In genomic region chr1:182587666-182588438, GRCh38 we compare ENCODE assay signal across 8 cellular contexts. TPM values are rescaled to one million over a fixed set of nuclear protein-coding genes. Genes with fewer than 3 reads are reported as not detected.
DNase-seq lines count a peak whose midpoint lies in the region; ATAC-seq and TF ChIP-seq lines count a peak whose summit lies in the region.

No MANE protein-coding gene starts in this region.

- no peak overlapping the region for H3K27ac ChIP-seq in thymus (ENCODE audit: low read depth)

- H3K9me3 Mint-ChIP-seq in activated CD8-positive, alpha-beta memory T cell treated with anti-CD3 and anti-CD28 coated beads, Interleukin-2, amount 10 ng/mL, durations not matched to agents 7 days and 5 days (ENCODE audit: low read depth) = no peaks in the 10 kb centered on the region
- no peaks in the 10 kb centered on the region for H3K9me3 Mint-ChIP-seq in activated CD4-positive, alpha-beta memory T cell treated with anti-CD3 and anti-CD28 coated beads for 36 hours

- H3K9me3 ChIP-seq in thymus (ENCODE audit: control insufficient read depth) = no peaks in the 10 kb centered on the region

- H3K4me3 ChIP-seq in kidney epithelial cell (ENCODE audit: low read depth, low read length) (peak overlapping the region; percentile 74), thymus (ENCODE audit: low read length) (peak overlapping the region; percentile 87)

- H3K27me3 Mint-ChIP-seq in activated CD8-positive, alpha-beta memory T cell treated with anti-CD3 and anti-CD28 coated beads, Interleukin-2, amount 10 ng/mL, durations not matched to agents 7 days and 5 days = peaks cover 8% of the 10 kb centered on the region
- no peaks in the 10 kb centered on the region for H3K27me3 Mint-ChIP-seq in activated CD4-positive, alpha-beta memory T cell treated with anti-CD3 and anti-CD28 coated beads for 36 hours

- peak overlapping the region; percentile 89 for H3K4me3 Mint-ChIP-seq in activated CD8-positive, alpha-beta memory T cell treated with anti-CD3 and anti-CD28 coated beads, Interleukin-2, amount 10 ng/mL, durations not matched to agents 7 days and 5 days
- H3K4me3 Mint-ChIP-seq in activated CD4-positive, alpha-beta memory T cell treated with anti-CD3 and anti-CD28 coated beads for 36 hours = peak overlapping the region; percentile 94

- intact Hi-C loops in activated CD4-positive, alpha-beta memory T cell treated with anti-CD3 and anti-CD28 coated beads for 36 hours (cut with micrococcal nuclease) = loop anchor here (1.0 to 5.0 kb wide), 4 partner anchors 27 to 556 kb away; partner anchors contain the start of gene DHX9

- no peak for DNase-seq in activated CD8-positive, alpha-beta memory T cell treated with anti-CD3 and anti-CD28 coated beads, Interleukin-2, amount 10 ng/mL, durations not matched to agents 7 days and 5 days
- no peak for DNase-seq in activated CD8-positive, alpha-beta memory T cell treated with anti-CD3 and anti-CD28 coated beads, Interleukin-2, amount 50 U/mL, for 4 hours
- DNase-seq in activated CD4-positive, alpha-beta memory T cell treated with anti-CD3 and anti-CD28 coated beads for 36 hours = no peak
- no peak for DNase-seq in kidney epithelial cell (ENCODE audit: low read depth)
- DNase-seq in nucleus accumbens (lab: John Stamatoyannopoulos, UW) = no peak
- DNase-seq in NCI-H226 = no peak

- H3K36me3 ChIP-seq in kidney epithelial cell (ENCODE audit: control insufficient read depth, insufficient read depth, low read length) (no peaks in the 10 kb centered on the region), thymus (ENCODE audit: control insufficient read depth, insufficient read depth) (no peaks in the 10 kb centered on the region)

- H3K36me3 Mint-ChIP-seq in activated CD8-positive, alpha-beta memory T cell treated with anti-CD3 and anti-CD28 coated beads, Interleukin-2, amount 10 ng/mL, durations not matched to agents 7 days and 5 days = peaks cover 25% of the 10 kb centered on the region
- peaks cover 7% of the 10 kb centered on the region for H3K36me3 Mint-ChIP-seq in activated CD4-positive, alpha-beta memory T cell treated with anti-CD3 and anti-CD28 coated beads for 36 hours

- no peaks in the 10 kb centered on the region for H3K27me3 ChIP-seq in kidney epithelial cell (ENCODE audit: control insufficient read depth, insufficient read depth, low read length)
- no peaks in the 10 kb centered on the region for H3K27me3 ChIP-seq in thymus (ENCODE audit: control insufficient read depth, insufficient read depth)

- CTCF ChIA-PET in activated CD8-positive, alpha-beta memory T cell treated with anti-CD3 and anti-CD28 coated beads, Interleukin-2, amount 10 ng/mL, durations not matched to agents 7 days and 5 days (lab: Charles Lee) = interaction anchor here (1.0 to 19.9 kb wide), 8 partner anchors 12 to 502 kb away, joined by 3 to 715 read pairs (median 5); partner anchors contain the start of gene NPL
- CTCF ChIA-PET in activated CD4-positive, alpha-beta memory T cell treated with anti-CD3 and anti-CD28 coated beads for 36 hours (lab: Charles Lee) = interaction anchor here (0.6 to 22.4 kb wide), 6 partner anchors 12 to 503 kb away, joined by 3 to 1086 read pairs (median 6); partner anchors contain the start of gene NPL

- POLR2A ChIA-PET in activated CD4-positive, alpha-beta memory T cell treated with anti-CD3 and anti-CD28 coated beads for 36 hours (lab: Charles Lee) = interaction anchor here (0.5 to 2.1 kb wide), 3 partner anchors 15 to 339 kb away, joined by 3 to 11 read pairs (median 3); no protein-coding TSS in a partner anchor

- peaks cover 6% of the 10 kb centered on the region for H3K4me1 ChIP-seq in thymus (ENCODE audit: control insufficient read depth, insufficient read depth, low read length)

- 83% methylated on average over 3 of the region's 3 CpGs for WGBS in thymus

- peaks cover 31% of the 10 kb centered on the region for H3K4me1 Mint-ChIP-seq in activated CD8-positive, alpha-beta memory T cell treated with anti-CD3 and anti-CD28 coated beads, Interleukin-2, amount 10 ng/mL, durations not matched to agents 7 days and 5 days
- peaks cover 55% of the 10 kb centered on the region for H3K4me1 Mint-ChIP-seq in activated CD4-positive, alpha-beta memory T cell treated with anti-CD3 and anti-CD28 coated beads for 36 hours (ENCODE audit: low read depth)

- no peak for TF ChIP-seq CTCF in kidney epithelial cell (IDR thresholded peaks at IDR 0.05; ENCODE audit: insufficient read depth, low read length, poor library complexity, severe bottlenecking)

- ATAC-seq in activated CD8-positive, alpha-beta memory T cell treated with anti-CD3 and anti-CD28 coated beads, Interleukin-2, amount 10 ng/mL, durations not matched to agents 7 days and 5 days = no peak
- ATAC-seq in GM21786 (IDR thresholded peaks at IDR 0.05; ENCODE audit: unreplicated experiment) = no peak

- peak overlapping the region; percentile 99 for H3K27ac Mint-ChIP-seq in activated CD8-positive, alpha-beta memory T cell treated with anti-CD3 and anti-CD28 coated beads, Interleukin-2, amount 10 ng/mL, durations not matched to agents 7 days and 5 days
- peak overlapping the region; percentile 99 for H3K27ac Mint-ChIP-seq in activated CD4-positive, alpha-beta memory T cell treated with anti-CD3 and anti-CD28 coated beads for 36 hours

RNA-seq across cellular contexts. Expression of gene RNASEL, which starts 1.2 kb away (rescaled TPM):
- 10 to 100 TPM in 1 of 2 experiments, 1 to 10 TPM in 1; 6.5 to 10.0 TPM for total RNA-seq in activated CD8-positive, alpha-beta memory T cell treated with anti-CD3 and anti-CD28 coated beads, Interleukin-2, amount 10 ng/mL, durations not matched to agents 7 days and 5 days
- 1 to 10 TPM; 4.5 TPM for total RNA-seq in activated CD4-positive, alpha-beta memory T cell treated with anti-CD3 and anti-CD28 coated beads for 36 hours
- 5.7 and 5.8 TPM in 2 replicates for total RNA-seq in kidney epithelial cell
- polyA plus RNA-seq in thymus = 8.4 TPM

RNA-seq across cellular contexts. Expression of gene RGS16, which starts 16.3 kb away (rescaled TPM):
- total RNA-seq in activated CD8-positive, alpha-beta memory T cell treated with anti-CD3 and anti-CD28 coated beads, Interleukin-2, amount 10 ng/mL, durations not matched to agents 7 days and 5 days = 10 to 100 TPM in 1 of 2 experiments, 1 to 10 TPM in 1; 1.8 to 39.9 TPM
- total RNA-seq in activated CD4-positive, alpha-beta memory T cell treated with anti-CD3 and anti-CD28 coated beads for 36 hours = 10 to 100 TPM; 49.8 to 51.9 TPM
- 2.3 and 2.9 TPM in 2 replicates for total RNA-seq in kidney epithelial cell
- polyA plus RNA-seq in thymus = 5.0 TPM
